In genomic region chr2:77028032-77028600, GRCh38 we compare ENCODE assay signal across 21 cellular contexts.
A peak's percentile ranks its signal among the peaks of the same experiment; 100 is the strongest.
DNase-seq lines count a peak whose midpoint lies in the region; ATAC-seq, FAIRE-seq and TF ChIP-seq lines count a peak whose summit lies in the region.
"Had no signal": no experiment of that assay in that cellular context is flagged by ENCODE, and none has a peak within 500 bp of the region (broad histone marks: within the 10 kb centered on the region; RNA-seq: fewer than 3 reads in every experiment).

No MANE protein-coding gene starts in this region.

- BruUV-seq in MCF 10A (replicated peaks; lab: Mats Ljungman, UMichigan) (no TSS peak), mammary epithelial cell (replicated peaks; lab: Mats Ljungman, UMichigan) (no TSS peak)

- H3K4me1 Mint-ChIP-seq in MCF 10A (ENCODE audit: insufficient read depth, unreplicated experiment) = peaks cover 5% of the 10 kb centered on the region
- no peaks in the 10 kb centered on the region for H3K4me1 Mint-ChIP-seq in activated CD8-positive, alpha-beta memory T cell treated with anti-CD3 and anti-CD28 coated beads, Interleukin-2, amount 10 ng/mL, durations not matched to agents 7 days and 5 days
- H3K4me1 Mint-ChIP-seq: CD8-positive, alpha-beta memory T cell had no signal

- H3K4me1 ChIP-seq in mammary epithelial cell (ENCODE audit: insufficient read depth, low read length) = no peaks in the 10 kb centered on the region
- no peaks in the 10 kb centered on the region for H3K4me1 ChIP-seq in small intestine (ENCODE audit: control insufficient read depth in 2 of 2, insufficient read depth in 1 of 2, low read depth in 1 of 2, low read length in 1 of 2)
- H3K4me1 ChIP-seq: BLaER1 treated with 17β-estradiol and CSF1 and Interleukin-3, amounts not matched to agents 10 nM and 100 nM had no signal

- H3K4me3 ChIP-seq in mammary epithelial cell (replicated peaks in 1 of 3; ENCODE audit: insufficient read depth in 1 of 3, low read depth in 2 of 3, low read length in 3 of 3) (no peak overlapping the region), small intestine (ENCODE audit: low read depth in 1 of 2, low read length in 2 of 2) (no peak overlapping the region)
- H3K4me3 ChIP-seq: BLaER1 treated with 17β-estradiol and CSF1 and Interleukin-3, amounts not matched to agents 10 nM and 100 nM; SK-N-MC had no signal

- dilution Hi-C loops in mammary epithelial cell (cut with HindIII; ENCODE audit: low sequenced_read_pairs) = no loop called here

- intact Hi-C loops in MCF 10A (cut with micrococcal nuclease) = no loop called here
- intact Hi-C loops in mammary epithelial cell (cut with micrococcal nuclease) = no loop called here

- H3K27me3 ChIP-seq in mammary epithelial cell (ENCODE audit: insufficient read depth, low read length) = no peaks in the 10 kb centered on the region
- H3K27me3 ChIP-seq in small intestine (ENCODE audit: control insufficient read depth in 2 of 2, insufficient read depth in 2 of 2, low read length in 2 of 2) = no peaks in the 10 kb centered on the region
- H3K27me3 ChIP-seq: BLaER1 treated with 17β-estradiol and CSF1 and Interleukin-3, amounts not matched to agents 10 nM and 100 nM had no signal

- FAIRE-seq in islet of Langerhans (lab: Jason Lieb, UNC) (peak; percentile 96), small intestine (lab: Jason Lieb, UNC) (peak; percentile 15)
- FAIRE-seq: A204.1, GM19239 had no signal

- H4K20me1 ChIP-seq in mammary epithelial cell (ENCODE audit: insufficient read depth, low read length) = no peaks in the 10 kb centered on the region
- H4K20me1 ChIP-seq: BLaER1 treated with 17β-estradiol and CSF1 and Interleukin-3, amounts not matched to agents 10 nM and 100 nM had no signal

- CTCF ChIA-PET in MCF 10A (lab: Yijun Ruan, JAX) (no interaction called here), mammary epithelial cell (lab: Charles Lee; ENCODE audit: low non-redundant PET) (no interaction called here)
- CTCF ChIA-PET in activated CD8-positive, alpha-beta memory T cell treated with anti-CD3 and anti-CD28 coated beads, Interleukin-2, amount 10 ng/mL, durations not matched to agents 7 days and 5 days (lab: Charles Lee) = no interaction called here

- H2AFZ ChIP-seq in mammary epithelial cell (ENCODE audit: low read depth, low read length) = no peak overlapping the region

- TF ChIP-seq CTCF in MCF 10A (IDR thresholded peaks at IDR 0.05; ENCODE audit: unreplicated experiment) (no peak), mammary epithelial cell (conservative IDR thresholded peaks at IDR 0.05 in 1 of 2, IDR thresholded peaks at IDR 0.05 in 1 of 2; ENCODE audit: extremely low read depth in 1 of 2, insufficient read depth in 1 of 2, low read depth in 1 of 2, low read length in 2 of 2) (no peak), GM13977 (IDR thresholded peaks at IDR 0.05; ENCODE audit: extremely low read depth, insufficient read depth, missing control alignments) (no peak)

- no peak overlapping the region for H3K27ac Mint-ChIP-seq in MCF 10A (ENCODE audit: low read depth, unreplicated experiment)
- H3K27ac Mint-ChIP-seq in activated CD8-positive, alpha-beta memory T cell treated with anti-CD3 and anti-CD28 coated beads, Interleukin-2, amount 10 ng/mL, durations not matched to agents 7 days and 5 days = no peak overlapping the region
- H3K27ac Mint-ChIP-seq: CD8-positive, alpha-beta memory T cell; H9 had no signal

- H3K36me3 ChIP-seq in mammary epithelial cell (ENCODE audit: insufficient read depth, low read length) (no peaks in the 10 kb centered on the region), small intestine (ENCODE audit: control insufficient read depth in 2 of 2, insufficient read depth in 2 of 2, low read length in 2 of 2) (no peaks in the 10 kb centered on the region)
- H3K36me3 ChIP-seq: BLaER1 treated with 17β-estradiol and CSF1 and Interleukin-3, amounts not matched to agents 10 nM and 100 nM had no signal

- in situ Hi-C loops in mammary epithelial cell (cut with MboI; ENCODE audit: low sequenced_read_pairs in 2 of 2) = no loop called here
- in situ Hi-C loops in GM13977 (cut with MboI; ENCODE audit: low pct_unique_long_range_greater_than_20kb, low sequenced_read_pairs, unreplicated experiment) = no loop called here

- WGBS in mammary epithelial cell (ENCODE audit: low coverage, missing lambda C conversion rate) = 55% methylated on average over 3 of the region's 3 CpGs
- WGBS in small intestine, 3 donors = 44 to 70% (median 55%) methylated on average over 3 of the region's 3 CpGs

- no peaks in the 10 kb centered on the region for H3K36me3 Mint-ChIP-seq in MCF 10A (ENCODE audit: insufficient read depth, unreplicated experiment)
- H3K36me3 Mint-ChIP-seq in activated CD8-positive, alpha-beta memory T cell treated with anti-CD3 and anti-CD28 coated beads, Interleukin-2, amount 10 ng/mL, durations not matched to agents 7 days and 5 days = no peaks in the 10 kb centered on the region
- H3K36me3 Mint-ChIP-seq: CD8-positive, alpha-beta memory T cell had no signal

- H3K79me2 ChIP-seq in mammary epithelial cell (ENCODE audit: insufficient read depth, low read length) = no peaks in the 10 kb centered on the region

- H3K9me3 ChIP-seq in mammary epithelial cell (replicated peaks; ENCODE audit: insufficient read depth, low read length) (peaks cover 4% of the 10 kb centered on the region), small intestine (ENCODE audit: control insufficient read depth, low read depth) (no peaks in the 10 kb centered on the region)

- ATAC-seq in HG02588 (IDR thresholded peaks at IDR 0.05; ENCODE audit: unreplicated experiment) = no peak
- ATAC-seq in activated CD8-positive, alpha-beta memory T cell treated with anti-CD3 and anti-CD28 coated beads, Interleukin-2, amount 10 ng/mL, durations not matched to agents 7 days and 5 days = no peak
- ATAC-seq: Panc1 had no signal

- peak; percentile 9 for DNase-seq in MCF 10A (ENCODE audit: unreplicated experiment)
- DNase-seq in mammary epithelial cell = no peak
- peak; percentile 49 for DNase-seq in astrocyte of the hippocampus (ENCODE audit: low read depth, low spot score)
- no peak for DNase-seq in small intestine
- DNase-seq in GM13977 (ENCODE audit: low spot score) = no peak
- DNase-seq in activated CD8-positive, alpha-beta memory T cell treated with anti-CD3 and anti-CD28 coated beads, Interleukin-2, amount 10 ng/mL, durations not matched to agents 7 days and 5 days = no peak
- DNase-seq: CD8-positive, alpha-beta memory T cell; H9; MV-4-11; NCI-H1417; NCI-H1930; NCI-H446; NCI-H774 had no signal

- H3K4me3 Mint-ChIP-seq in MCF 10A (ENCODE audit: unreplicated experiment) = no peak overlapping the region
- H3K4me3 Mint-ChIP-seq in activated CD8-positive, alpha-beta memory T cell treated with anti-CD3 and anti-CD28 coated beads, Interleukin-2, amount 10 ng/mL, durations not matched to agents 7 days and 5 days = no peak overlapping the region
- H3K4me3 Mint-ChIP-seq: CD8-positive, alpha-beta memory T cell; H9 had no signal

- no peak overlapping the region for H3K4me2 ChIP-seq in mammary epithelial cell (ENCODE audit: insufficient read depth, low read depth, low read length)
- H3K4me2 ChIP-seq: BLaER1 treated with 17β-estradiol and CSF1 and Interleukin-3, amounts not matched to agents 10 nM and 100 nM had no signal

- POLR2A ChIA-PET in MCF 10A (lab: Yijun Ruan, JAX) = no interaction called here

- H3K27ac ChIP-seq in mammary epithelial cell (ENCODE audit: insufficient read depth, low read depth, low read length) = no peak overlapping the region
- no peak overlapping the region for H3K27ac ChIP-seq in small intestine (ENCODE audit: low read depth in 1 of 2, low read length in 1 of 2)
- H3K27ac ChIP-seq: BLaER1 treated with 17β-estradiol and CSF1 and Interleukin-3, amounts not matched to agents 10 nM and 100 nM; HL-60; SK-N-MC had no signal

- peaks cover 68% of the 10 kb centered on the region for H3K27me3 Mint-ChIP-seq in MCF 10A (ENCODE audit: insufficient read depth, unreplicated experiment)
- H3K27me3 Mint-ChIP-seq in activated CD8-positive, alpha-beta memory T cell treated with anti-CD3 and anti-CD28 coated beads, Interleukin-2, amount 10 ng/mL, durations not matched to agents 7 days and 5 days = no peaks in the 10 kb centered on the region
- H3K27me3 Mint-ChIP-seq: CD8-positive, alpha-beta memory T cell had no signal

- H3K9me3 Mint-ChIP-seq in MCF 10A (ENCODE audit: unreplicated experiment) = no peaks in the 10 kb centered on the region
- H3K9me3 Mint-ChIP-seq in activated CD8-positive, alpha-beta memory T cell treated with anti-CD3 and anti-CD28 coated beads, Interleukin-2, amount 10 ng/mL, durations not matched to agents 7 days and 5 days (ENCODE audit: low read depth) = peaks cover 20% of the 10 kb centered on the region

- H3K9ac ChIP-seq in mammary epithelial cell (ENCODE audit: insufficient read depth, low read length) = no peak overlapping the region
- H3K9ac ChIP-seq: BLaER1 treated with 17β-estradiol and CSF1 and Interleukin-3, amounts not matched to agents 10 nM and 100 nM had no signal

Comparison
In these comparisons a context has a peak if more than half of its experiments do, and no peak if none do; other contexts are left out.
1. DNase-seq: peak in MCF 10A (single experiment) and astrocyte of the hippocampus (single experiment); none in mammary epithelial cell (single experiment), small intestine (single experiment), GM13977 (single experiment) and activated CD8-positive, alpha-beta memory T cell treated with anti-CD3 and anti-CD28 coated beads, Interleukin-2, amount 10 ng/mL, durations not matched to agents 7 days and 5 days (single experiment).